Comparison of ENCODE assay signal across 23 cellular contexts in the genomic region with DNA sequence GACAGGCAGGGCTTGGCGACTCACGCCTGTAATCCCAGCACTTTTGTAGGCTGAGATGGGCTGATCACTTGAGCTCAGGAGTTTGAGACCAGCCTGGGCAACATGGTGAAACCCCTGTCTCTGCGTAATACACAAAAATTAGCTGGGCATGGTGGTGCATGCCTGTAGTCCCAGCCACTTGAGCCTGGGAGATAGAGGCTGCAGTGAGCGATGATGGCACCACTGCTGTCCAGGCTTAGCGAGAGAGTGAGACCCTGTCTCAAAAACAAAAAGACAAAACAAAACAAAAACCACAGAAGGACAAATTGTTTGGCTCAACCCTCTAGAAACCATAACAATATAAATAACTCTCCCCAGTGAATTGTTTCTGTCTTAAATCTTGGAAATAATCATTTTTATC.
"Had no signal": no experiment of that assay in that cellular context is flagged by ENCODE, and none has a peak within 500 bp of the region (broad histone marks: within the 10 kb centered on the region; RNA-seq: fewer than 3 reads in every experiment).

No MANE protein-coding gene starts in this region.

- DNase-seq: activated CD4-positive, alpha-beta T cell treated with anti-CD3 and anti-CD28 coated beads for 4 hours; activated CD8-positive, alpha-beta memory T cell treated with anti-CD3 and anti-CD28 coated beads, Interleukin-2, amount 50 U/mL, for 4 hours; activated CD8-positive, alpha-beta T cell treated with anti-CD3 and anti-CD28 coated beads for 36 hours; activated T-cell treated with anti-CD3 and anti-CD28 coated beads, Interleukin-2, amount 50 U/mL, for 1 hour; body of pancreas; KG1; NCI-H1048; NCI-H1417; NCI-H2107; NCI-H2171 treated with DMSO at 0.1 percent for 48 hours; NCI-H226; NCI-H526; NCI-H82; Right ventricle myocardium superior; RPMI8226; SJCRH30; SW 1271 had no signal

- H3K4me1 Mint-ChIP-seq: activated naive CD4-positive, alpha-beta T cell treated with anti-CD3 and anti-CD28 coated beads, Interleukin-2, amount 50 U/mL, for 24 hours; central memory CD8-positive, alpha-beta T cell had no signal

- ATAC-seq: activated CD4-positive, CD25-positive, alpha-beta regulatory T cell treated with anti-CD3 and anti-CD28 coated beads, Interleukin-2, amount 50 U/mL, for 24 hours; activated CD8-positive, alpha-beta T cell treated with anti-CD3 and anti-CD28 coated beads for 36 hours; body of pancreas; Panc1; SK-N-SH treated with all-trans-retinoic acid at 6 μM for 48 hours had no signal

- H3K4me3 Mint-ChIP-seq: activated CD8-positive, alpha-beta T cell treated with anti-CD3 and anti-CD28 coated beads for 36 hours; activated naive CD4-positive, alpha-beta T cell treated with anti-CD3 and anti-CD28 coated beads, Interleukin-2, amount 50 U/mL, for 24 hours; central memory CD8-positive, alpha-beta T cell had no signal

- H3K27me3 Mint-ChIP-seq: activated CD8-positive, alpha-beta T cell treated with anti-CD3 and anti-CD28 coated beads for 36 hours; activated naive CD4-positive, alpha-beta T cell treated with anti-CD3 and anti-CD28 coated beads, Interleukin-2, amount 50 U/mL, for 24 hours; central memory CD8-positive, alpha-beta T cell had no signal

- H3K27ac ChIP-seq: ascending aorta, body of pancreas, SJCRH30 had no signal

- H3K9me3 Mint-ChIP-seq: activated CD8-positive, alpha-beta T cell treated with anti-CD3 and anti-CD28 coated beads for 36 hours; activated naive CD4-positive, alpha-beta T cell treated with anti-CD3 and anti-CD28 coated beads, Interleukin-2, amount 50 U/mL, for 24 hours; central memory CD8-positive, alpha-beta T cell had no signal

- H3K27ac Mint-ChIP-seq: activated CD8-positive, alpha-beta T cell treated with anti-CD3 and anti-CD28 coated beads for 36 hours; activated naive CD4-positive, alpha-beta T cell treated with anti-CD3 and anti-CD28 coated beads, Interleukin-2, amount 50 U/mL, for 24 hours had no signal
